In the genomic region with DNA sequence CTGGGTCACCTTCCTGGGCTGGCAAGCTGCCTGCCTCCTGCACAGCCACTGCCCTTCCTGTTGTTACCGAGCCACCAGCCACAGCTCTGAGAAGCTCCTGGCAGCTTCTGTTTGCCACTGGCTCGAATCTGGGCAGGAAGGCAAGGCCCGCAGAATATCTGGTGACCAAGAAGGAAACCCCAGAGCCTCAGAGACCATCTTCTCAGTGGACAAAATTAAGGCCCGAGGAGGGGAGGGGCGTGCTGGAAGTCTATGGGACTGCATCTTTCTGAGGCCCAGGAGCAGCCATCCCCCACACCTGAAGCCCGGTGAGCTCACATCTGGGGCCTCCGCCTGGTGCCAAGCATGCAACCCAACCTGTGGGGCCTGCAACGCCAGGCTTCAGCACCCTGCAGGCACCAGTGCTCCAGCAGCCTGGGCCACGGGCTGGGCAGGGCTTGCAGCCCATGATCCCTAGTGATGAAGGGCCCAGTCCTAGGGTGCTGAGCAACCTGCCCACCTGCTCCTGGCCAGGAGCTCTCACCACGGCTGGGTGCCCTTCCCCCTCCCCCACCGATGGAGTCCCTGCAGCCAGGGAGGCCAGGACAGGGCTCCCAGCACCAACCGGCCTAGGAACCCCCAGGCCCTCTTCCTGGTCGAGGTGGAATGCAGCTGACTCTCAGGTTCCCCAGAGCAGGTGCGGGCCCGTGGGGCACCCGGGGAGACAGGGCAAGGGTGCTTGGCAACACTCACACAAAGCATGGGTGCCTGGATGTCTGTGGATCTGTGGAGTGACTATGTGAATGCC, we compare ENCODE assay signal across 6 cellular contexts. TPM values are rescaled to one million over a fixed set of nuclear protein-coding genes. Genes with fewer than 3 reads are reported as not detected.
A peak's percentile ranks its signal among the peaks of the same experiment; 100 is the strongest.
DNase-seq lines count a peak whose midpoint lies in the region; ATAC-seq and TF ChIP-seq lines count a peak whose summit lies in the region.

No MANE protein-coding gene starts in this region.

- peaks cover 24% of the 10 kb centered on the region for H3K36me3 ChIP-seq in right atrium auricular region
- H3K36me3 ChIP-seq in urinary bladder (ENCODE audit: insufficient read depth), result peaks cover 5% of the 10 kb centered on the region

- intact Hi-C loops in activated naive CD4-positive, alpha-beta T cell treated with anti-CD3 and anti-CD28 coated beads for 36 hours (cut with micrococcal nuclease), result loop anchor here (2.0 kb wide), 2 partner anchors 23 to 49 kb away; a partner anchor contains a TSS

- peak overlapping the region; percentile 24 for H3K27ac Mint-ChIP-seq in activated naive CD4-positive, alpha-beta T cell treated with anti-CD3 and anti-CD28 coated beads for 36 hours

- H3K4me3 ChIP-seq in right atrium auricular region (peak overlapping the region; percentile 91 to 96), urinary bladder (ENCODE audit: low read depth, low read length) (peak overlapping the region; percentile 82)

- DNase-seq in activated naive CD4-positive, alpha-beta T cell treated with anti-CD3 and anti-CD28 coated beads for 36 hours, result no peak
- no peak for DNase-seq in activated naive CD4-positive, alpha-beta T cell treated with anti-CD3 and anti-CD28 coated beads, Interleukin-2, amount 50 U/mL, for 16 hours
- DNase-seq in right atrium auricular region (ENCODE audit: low spot score) (no peak), AML-193 (lab: John Stamatoyannopoulos, UW) (no peak)

- WGBS in urinary bladder, result 62% methylated on average over 16 of the region's 16 CpGs

- H3K27me3 Mint-ChIP-seq in activated naive CD4-positive, alpha-beta T cell treated with anti-CD3 and anti-CD28 coated beads for 36 hours (ENCODE audit: low read depth), result no peaks in the 10 kb centered on the region

- CTCF ChIA-PET in activated naive CD4-positive, alpha-beta T cell treated with anti-CD3 and anti-CD28 coated beads for 36 hours (lab: Charles Lee), result interaction anchor here (1.1 kb wide), 1 partner anchor 26 kb away, joined by 5 read pairs; no protein-coding TSS in a partner anchor

- TF ChIP-seq CTCF in right atrium auricular region (IDR thresholded peaks at IDR 0.05), result no peak

- H3K27me3 ChIP-seq in right atrium auricular region, result no peaks in the 10 kb centered on the region

- peaks cover 33% of the 10 kb centered on the region for H3K4me1 Mint-ChIP-seq in activated naive CD4-positive, alpha-beta T cell treated with anti-CD3 and anti-CD28 coated beads for 36 hours (ENCODE audit: low read depth)

- H3K4me3 Mint-ChIP-seq in activated naive CD4-positive, alpha-beta T cell treated with anti-CD3 and anti-CD28 coated beads for 36 hours, result peak overlapping the region; percentile 87

- H3K9me3 Mint-ChIP-seq in activated naive CD4-positive, alpha-beta T cell treated with anti-CD3 and anti-CD28 coated beads for 36 hours, result no peaks in the 10 kb centered on the region

- peak overlapping the region; percentile 76 to 91 for H3K27ac ChIP-seq in right atrium auricular region
- peak overlapping the region; percentile 88 for H3K27ac ChIP-seq in urinary bladder (ENCODE audit: low read depth)

- H3K4me1 ChIP-seq in right atrium auricular region (peaks cover 0 to 64% of the 10 kb centered on the region in 2 donors), urinary bladder (ENCODE audit: insufficient read depth) (no peaks in the 10 kb centered on the region)

- no peak for ATAC-seq in HG03460 (IDR thresholded peaks at IDR 0.05; ENCODE audit: unreplicated experiment)

- H3K9me3 ChIP-seq in right atrium auricular region, result no peaks in the 10 kb centered on the region

- peaks cover 3% of the 10 kb centered on the region for H3K36me3 Mint-ChIP-seq in activated naive CD4-positive, alpha-beta T cell treated with anti-CD3 and anti-CD28 coated beads for 36 hours (ENCODE audit: low read depth)

RNA-seq across cellular contexts. Expression of a gene that starts 0.9 kb away (rescaled TPM):
- 1 to 10 TPM; 5.6 to 5.7 TPM for total RNA-seq in activated naive CD4-positive, alpha-beta T cell treated with anti-CD3 and anti-CD28 coated beads for 36 hours
- total RNA-seq in right atrium auricular region (10 to 100 TPM; 35.6 to 64.1 TPM), urinary bladder (6.1 TPM)
- 17.1 TPM for polyA plus RNA-seq in urinary bladder

RNA-seq across cellular contexts. Expression of a gene that starts 1.0 kb away (rescaled TPM):
- 100 to 1,000 TPM; 117 to 118 TPM for total RNA-seq in activated naive CD4-positive, alpha-beta T cell treated with anti-CD3 and anti-CD28 coated beads for 36 hours
- total RNA-seq in right atrium auricular region (10 to 100 TPM; 59.6 to 65.2 TPM), urinary bladder (45.9 TPM)
- 134 TPM for polyA plus RNA-seq in urinary bladder

RNA-seq across cellular contexts. Expression of a gene that starts 5.6 kb away (rescaled TPM):
- total RNA-seq in activated naive CD4-positive, alpha-beta T cell treated with anti-CD3 and anti-CD28 coated beads for 36 hours, result under 1 TPM; 0.10 to 0.14 TPM
- total RNA-seq in right atrium auricular region (under 1 TPM; 0.30 to 0.35 TPM), urinary bladder (0.48 TPM)
- polyA plus RNA-seq in urinary bladder, result 0.11 TPM

RNA-seq across cellular contexts. Expression of a gene that starts 17.1 kb away (rescaled TPM):
- total RNA-seq in activated naive CD4-positive, alpha-beta T cell treated with anti-CD3 and anti-CD28 coated beads for 36 hours, result 10 to 100 TPM; 17.0 to 17.6 TPM
- 10 to 100 TPM; 14.5 to 24.8 TPM for total RNA-seq in right atrium auricular region
- 7.6 TPM for total RNA-seq in urinary bladder
- polyA plus RNA-seq in urinary bladder, result 19.2 TPM

RNA-seq across cellular contexts. Expression of a gene that starts 17.8 kb away (rescaled TPM):
- total RNA-seq in activated naive CD4-positive, alpha-beta T cell treated with anti-CD3 and anti-CD28 coated beads for 36 hours, result 10 to 100 TPM; 24.1 to 25.3 TPM
- total RNA-seq in right atrium auricular region, result 10 to 100 TPM; 19.5 to 20.4 TPM
- total RNA-seq in urinary bladder, result 40.2 TPM
- polyA plus RNA-seq in urinary bladder, result 51.2 TPM
